Comparison of ENCODE assay signal across 25 cellular contexts in the genomic region with DNA sequence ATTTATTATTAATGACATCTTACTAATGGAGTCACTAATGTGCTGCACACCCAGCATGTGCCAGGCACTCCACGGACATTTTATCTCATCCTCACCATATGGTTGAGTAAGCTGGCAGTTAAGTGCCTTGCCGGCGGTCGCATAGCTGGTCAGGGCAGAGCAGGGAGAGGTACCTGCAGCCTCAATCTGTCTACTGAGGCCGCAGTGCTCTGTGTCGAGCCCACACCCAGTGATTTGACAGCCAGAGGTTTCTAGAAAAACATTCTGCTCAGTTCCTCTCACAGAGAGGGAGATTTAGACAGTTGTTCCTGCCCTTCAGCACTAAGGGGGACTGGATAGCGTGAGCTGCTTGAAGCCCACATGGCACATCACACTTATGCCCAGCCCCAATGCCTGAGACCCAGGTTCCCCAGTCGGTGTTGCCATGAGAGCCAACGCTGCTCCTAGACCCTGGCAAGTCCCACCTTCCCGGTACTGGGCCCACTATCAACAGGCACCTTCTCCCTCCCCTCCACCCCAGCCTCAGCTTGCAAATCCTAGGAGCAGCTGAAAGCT. TPM values are rescaled to one million over a fixed set of nuclear protein-coding genes. Genes with fewer than 3 reads are reported as not detected.
DNase-seq lines count a peak whose midpoint lies in the region; ATAC-seq and TF ChIP-seq lines count a peak whose summit lies in the region.
"Had no signal": no experiment of that assay in that cellular context is flagged by ENCODE, and none has a peak within 500 bp of the region (broad histone marks: within the 10 kb centered on the region; RNA-seq: fewer than 3 reads in every experiment).

No MANE protein-coding gene starts in this region.

- H3K4me1 ChIP-seq in SK-N-SH (ENCODE audit: control insufficient read depth in 1 of 2, insufficient read depth in 2 of 2, low read depth in 1 of 2, low read length in 1 of 2) = peaks cover 0 to 8% of the 10 kb centered on the region in 2 experiments; a peak in 1 of 4 replicates
- H3K4me1 ChIP-seq: foreskin keratinocyte had no signal

- H3K9me3 Mint-ChIP-seq in glutamatergic neuron (ENCODE audit: unreplicated experiment) = no peaks in the 10 kb centered on the region
- H3K9me3 Mint-ChIP-seq: activated T-helper 2 cell treated with anti-CD3 and anti-CD28 coated beads, Interferon-gamma antibody, Interleukin-2, Interleukin-4, amounts not matched to agents 10 μg/mL and 5 μg/mL and 100 μg/mL, durations not matched to agents 14 hours and 24 hours and 36 hours; CD4-positive, alpha-beta T cell; naive thymus-derived CD8-positive, alpha-beta T cell had no signal

- WGBS in SK-N-SH (ENCODE audit: low lambda C conversion rate) = 83% methylated on average over 6 of the region's 10 CpGs

- no peaks in the 10 kb centered on the region for H3K79me2 ChIP-seq in SK-N-SH (ENCODE audit: insufficient read depth)

- H3K9me3 ChIP-seq in SK-N-SH = no peaks in the 10 kb centered on the region
- H3K9me3 ChIP-seq: ovary, stomach had no signal

- TF ChIP-seq EP300 in SK-N-SH (IDR thresholded peaks at IDR 0.05; ENCODE audit: borderline replicate concordance in 1 of 2, low read depth in 1 of 2, low read length in 1 of 2) = no peak

- no peaks in the 10 kb centered on the region for H3K9me2 ChIP-seq in SK-N-SH

- no peak for DNase-seq in SK-N-SH
- peak; percentile 48 for DNase-seq in NCI-H69 (lab: John Stamatoyannopoulos, UW)
- DNase-seq in glutamatergic neuron = peak; percentile 52
- no peak for DNase-seq in anterior cingulate cortex (lab: John Stamatoyannopoulos, UW)
- no peak for DNase-seq in GM19240 (ENCODE audit: insufficient read length, low spot score)
- DNase-seq in NCI-H1436 treated with DMSO at 0.1 percent for 48 hours (lab: John Stamatoyannopoulos, UW) = no peak
- DNase-seq in NCI-H526 treated with DMSO at 0.1 percent for 48 hours (lab: John Stamatoyannopoulos, UW) = no peak
- DNase-seq: ACHN; activated CD4-positive, alpha-beta T cell treated with anti-CD3 and anti-CD28 coated beads for 4 hours; CD4-positive, alpha-beta T cell; foreskin keratinocyte; naive thymus-derived CD8-positive, alpha-beta T cell; NCI-H1092; NCI-H2227 treated with DMSO at 0.1 percent for 48 hours; NK-92 treated with Interleukin-12 subunit alpha and Interleukin-12 subunit beta, amount 100 ng/mL, for 24 hours; ovary; stomach; T-helper 9 cell had no signal

- no peaks in the 10 kb centered on the region for H3F3A ChIP-seq in SK-N-SH (replicated peaks; ENCODE audit: insufficient read depth)

- peaks cover 8% of the 10 kb centered on the region for H3K27me3 Mint-ChIP-seq in glutamatergic neuron (ENCODE audit: unreplicated experiment)
- H3K27me3 Mint-ChIP-seq: CD4-positive, alpha-beta T cell; naive thymus-derived CD8-positive, alpha-beta T cell had no signal

- no peak overlapping the region for H3K4me3 ChIP-seq in SK-N-SH (ENCODE audit: low read depth in 2 of 2, low read length in 1 of 2)
- H3K4me3 ChIP-seq: dorsolateral prefrontal cortex, GM23248, ovary, SK-N-MC, stomach had no signal

- H3K36me3 Mint-ChIP-seq in glutamatergic neuron (ENCODE audit: unreplicated experiment) = no peaks in the 10 kb centered on the region

- H3K4me3 Mint-ChIP-seq in glutamatergic neuron (ENCODE audit: unreplicated experiment) = no peak overlapping the region
- H3K4me3 Mint-ChIP-seq: CD4-positive, alpha-beta T cell; naive thymus-derived CD8-positive, alpha-beta T cell had no signal

- POLR2A ChIA-PET in SK-N-SH (lab: Yijun Ruan, JAX) = no interaction called here

- TF ChIP-seq CTCF in SK-N-SH (IDR thresholded peaks at IDR 0.05) (no peak), glutamatergic neuron (IDR thresholded peaks at IDR 0.05; ENCODE audit: partially characterized antibody, unreplicated experiment) (no peak)

- no peak overlapping the region for H3K9ac ChIP-seq in SK-N-SH
- H3K9ac ChIP-seq: GM23248 had no signal

- H2AFZ ChIP-seq in SK-N-SH (ENCODE audit: low read depth) = no peak overlapping the region
- H2AFZ ChIP-seq: GM23248 had no signal

- no peak for ATAC-seq in SK-N-SH treated with all-trans-retinoic acid at 6 μM for 48 hours
- ATAC-seq: foreskin keratinocyte; naive thymus-derived CD8-positive, alpha-beta T cell had no signal

- H3K4me2 ChIP-seq in SK-N-SH = no peak overlapping the region

- TF ChIP-seq RAD21 in SK-N-SH (IDR thresholded peaks at IDR 0.05; ENCODE audit: low read length) = no peak

- H3K27ac ChIP-seq in SK-N-SH (ENCODE audit: low read depth in 2 of 2, low read length in 1 of 2) = no peak overlapping the region
- H3K27ac ChIP-seq: epithelial cell of prostate, foreskin keratinocyte, GM23248, ovary, SK-N-MC, stomach had no signal

- peak overlapping the region; percentile 75 for H3K27ac Mint-ChIP-seq in glutamatergic neuron (ENCODE audit: unreplicated experiment)
- H3K27ac Mint-ChIP-seq: activated T-helper 2 cell treated with anti-CD3 and anti-CD28 coated beads, Interferon-gamma antibody, Interleukin-2, Interleukin-4, amounts not matched to agents 10 μg/mL and 5 μg/mL and 100 μg/mL, durations not matched to agents 14 hours and 24 hours and 36 hours; CD4-positive, alpha-beta T cell; naive thymus-derived CD8-positive, alpha-beta T cell had no signal

- no peaks in the 10 kb centered on the region for H3K36me3 ChIP-seq in SK-N-SH (replicated peaks in 1 of 2; ENCODE audit: control insufficient read depth in 1 of 2, insufficient read depth in 2 of 2, low read length in 1 of 2)
- H3K36me3 ChIP-seq: ovary, stomach had no signal

- peaks cover 19% of the 10 kb centered on the region for H3K4me1 Mint-ChIP-seq in glutamatergic neuron (ENCODE audit: low read depth, unreplicated experiment)

- no peaks in the 10 kb centered on the region for H4K20me1 ChIP-seq in SK-N-SH (ENCODE audit: insufficient read depth)

- CTCF ChIA-PET in SK-N-SH (lab: Yijun Ruan, JAX) = no interaction called here

- H3K27me3 ChIP-seq in SK-N-SH (ENCODE audit: insufficient read depth) = no peaks in the 10 kb centered on the region; the same call in 1 of the 2 replicates
- H3K27me3 ChIP-seq: dorsolateral prefrontal cortex, foreskin keratinocyte, ovary, stomach had no signal

TF ChIP-seq in SK-N-SH, 30 proteins besides CTCF, POLR2A, EP300 and RAD21 (continues in another document):
- TF ChIP-seq, protein P1, sequence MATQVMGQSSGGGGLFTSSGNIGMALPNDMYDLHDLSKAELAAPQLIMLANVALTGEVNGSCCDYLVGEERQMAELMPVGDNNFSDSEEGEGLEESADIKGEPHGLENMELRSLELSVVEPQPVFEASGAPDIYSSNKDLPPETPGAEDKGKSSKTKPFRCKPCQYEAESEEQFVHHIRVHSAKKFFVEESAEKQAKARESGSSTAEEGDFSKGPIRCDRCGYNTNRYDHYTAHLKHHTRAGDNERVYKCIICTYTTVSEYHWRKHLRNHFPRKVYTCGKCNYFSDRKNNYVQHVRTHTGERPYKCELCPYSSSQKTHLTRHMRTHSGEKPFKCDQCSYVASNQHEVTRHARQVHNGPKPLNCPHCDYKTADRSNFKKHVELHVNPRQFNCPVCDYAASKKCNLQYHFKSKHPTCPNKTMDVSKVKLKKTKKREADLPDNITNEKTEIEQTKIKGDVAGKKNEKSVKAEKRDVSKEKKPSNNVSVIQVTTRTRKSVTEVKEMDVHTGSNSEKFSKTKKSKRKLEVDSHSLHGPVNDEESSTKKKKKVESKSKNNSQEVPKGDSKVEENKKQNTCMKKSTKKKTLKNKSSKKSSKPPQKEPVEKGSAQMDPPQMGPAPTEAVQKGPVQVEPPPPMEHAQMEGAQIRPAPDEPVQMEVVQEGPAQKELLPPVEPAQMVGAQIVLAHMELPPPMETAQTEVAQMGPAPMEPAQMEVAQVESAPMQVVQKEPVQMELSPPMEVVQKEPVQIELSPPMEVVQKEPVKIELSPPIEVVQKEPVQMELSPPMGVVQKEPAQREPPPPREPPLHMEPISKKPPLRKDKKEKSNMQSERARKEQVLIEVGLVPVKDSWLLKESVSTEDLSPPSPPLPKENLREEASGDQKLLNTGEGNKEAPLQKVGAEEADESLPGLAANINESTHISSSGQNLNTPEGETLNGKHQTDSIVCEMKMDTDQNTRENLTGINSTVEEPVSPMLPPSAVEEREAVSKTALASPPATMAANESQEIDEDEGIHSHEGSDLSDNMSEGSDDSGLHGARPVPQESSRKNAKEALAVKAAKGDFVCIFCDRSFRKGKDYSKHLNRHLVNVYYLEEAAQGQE (IDR thresholded peaks at IDR 0.05; ENCODE audit: low read depth, low read length) = peak; percentile 80

TF ChIP-seq in SK-N-SH treated with all-trans-retinoic acid at 6 μM for 48 hours, 23 proteins besides CTCF, POLR2A, EP300 and RAD21:
- no peak for TF ChIP-seq CSDC2 (CRISPR knock-in tag; IDR thresholded peaks at IDR 0.05)
- TF ChIP-seq PPARA (CRISPR knock-in tag; IDR thresholded peaks at IDR 0.05; ENCODE audit: borderline replicate concordance) = no peak
- TF ChIP-seq GLIS3 (CRISPR knock-in tag; IDR thresholded peaks at IDR 0.05) = no peak
- no peak for TF ChIP-seq TCF4 (CRISPR knock-in tag; IDR thresholded peaks at IDR 0.05; ENCODE audit: borderline replicate concordance)
- TF ChIP-seq ARNTL (CRISPR knock-in tag; IDR thresholded peaks at IDR 0.05; ENCODE audit: borderline replicate concordance, low read depth) = no peak
- TF ChIP-seq, protein P2, sequence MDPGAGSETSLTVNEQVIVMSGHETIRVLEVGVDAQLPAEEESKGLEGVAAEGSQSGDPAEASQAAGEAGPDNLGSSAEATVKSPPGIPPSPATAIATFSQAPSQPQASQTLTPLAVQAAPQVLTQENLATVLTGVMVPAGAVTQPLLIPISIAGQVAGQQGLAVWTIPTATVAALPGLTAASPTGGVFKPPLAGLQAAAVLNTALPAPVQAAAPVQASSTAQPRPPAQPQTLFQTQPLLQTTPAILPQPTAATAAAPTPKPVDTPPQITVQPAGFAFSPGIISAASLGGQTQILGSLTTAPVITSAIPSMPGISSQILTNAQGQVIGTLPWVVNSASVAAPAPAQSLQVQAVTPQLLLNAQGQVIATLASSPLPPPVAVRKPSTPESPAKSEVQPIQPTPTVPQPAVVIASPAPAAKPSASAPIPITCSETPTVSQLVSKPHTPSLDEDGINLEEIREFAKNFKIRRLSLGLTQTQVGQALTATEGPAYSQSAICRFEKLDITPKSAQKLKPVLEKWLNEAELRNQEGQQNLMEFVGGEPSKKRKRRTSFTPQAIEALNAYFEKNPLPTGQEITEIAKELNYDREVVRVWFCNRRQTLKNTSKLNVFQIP (CRISPR knock-in tag; IDR thresholded peaks at IDR 0.05; ENCODE audit: borderline replicate concordance, low read depth) = no peak
- TF ChIP-seq BACH2 (CRISPR knock-in tag; IDR thresholded peaks at IDR 0.05; ENCODE audit: borderline replicate concordance) = no peak
- TF ChIP-seq ZFP3 (CRISPR knock-in tag; IDR thresholded peaks at IDR 0.05) = no peak
- TF ChIP-seq SNAI2 (CRISPR knock-in tag; IDR thresholded peaks at IDR 0.05) = no peak
- no peak for TF ChIP-seq ESRRG (CRISPR knock-in tag; IDR thresholded peaks at IDR 0.05)
- TF ChIP-seq ZNF565 (CRISPR knock-in tag; conservative IDR thresholded peaks at IDR 0.05; ENCODE audit: low read depth) = no peak

RNA-seq across cellular contexts. Expression of a gene that starts 2.6 kb away (rescaled TPM):
- not detected in 2 replicates for polyA plus RNA-seq in SK-N-SH (2012; rRNA removed)
- polyA plus RNA-seq in SK-N-SH (2012; cell fraction: cytosol; rRNA removed) = not detected in 2 replicates
- polyA plus RNA-seq in SK-N-SH (2012; cell fraction: nucleus; rRNA removed) = not detected in 2 replicates
- total RNA-seq in glutamatergic neuron (ENCODE audit: unreplicated experiment) = not detected
- total RNA-seq: foreskin keratinocyte had no signal
- polyA plus RNA-seq: foreskin keratinocyte, keratinocyte had no signal

Comparison
In these comparisons a context has a peak if more than half of its experiments do, and no peak if none do; other contexts are left out.
1. DNase-seq: peak in NCI-H69 (single experiment) and glutamatergic neuron (single experiment); none in SK-N-SH (single experiment), anterior cingulate cortex (0 of 58), GM19240 (single experiment), NCI-H1436 treated with DMSO at 0.1 percent for 48 hours (single experiment) and NCI-H526 treated with DMSO at 0.1 percent for 48 hours (single experiment).